8 cellular contexts compared by ENCODE assay signal in the genomic region with DNA sequence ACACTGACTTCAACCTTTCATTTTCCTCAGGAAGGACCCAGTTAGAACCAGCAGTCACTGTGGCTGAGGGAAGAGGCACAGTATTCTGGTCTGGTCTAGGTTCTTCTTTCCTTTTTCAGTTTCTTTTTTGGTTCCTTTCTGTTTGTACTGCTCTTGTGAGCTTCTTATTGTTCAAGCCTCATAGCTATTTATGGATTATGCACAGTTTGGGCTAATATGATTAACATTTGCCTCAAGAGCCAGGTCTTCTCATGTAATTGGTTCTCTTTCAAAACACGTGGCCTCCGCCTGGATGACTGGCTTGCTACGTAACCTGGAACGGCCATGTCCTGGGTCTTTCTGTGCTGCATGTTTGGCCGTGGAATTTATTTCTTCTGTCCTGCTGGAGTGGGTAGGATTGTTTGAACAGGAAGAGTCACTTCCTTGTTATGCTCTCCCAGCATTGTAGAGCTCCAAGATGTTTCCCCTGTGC. TPM values are rescaled to one million over a fixed set of nuclear protein-coding genes. Genes with fewer than 3 reads are reported as not detected.
DNase-seq lines count a peak whose midpoint lies in the region; ATAC-seq and TF ChIP-seq lines count a peak whose summit lies in the region.

No MANE protein-coding gene starts in this region.

- no peak overlapping the region for H3K4me2 ChIP-seq in neural progenitor cell

- H3K4me1 ChIP-seq in neural progenitor cell, result no peaks in the 10 kb centered on the region

- H3K9ac ChIP-seq in neural progenitor cell, result no peak overlapping the region

- H3K36me3 ChIP-seq in neural progenitor cell, result no peaks in the 10 kb centered on the region

- peak overlapping the region; percentile 32 for H2AFZ ChIP-seq in neural progenitor cell (replicated peaks)

- H3K27ac Mint-ChIP-seq in neural progenitor cell, result peak overlapping the region; percentile 72

- H4K20me1 ChIP-seq in neural progenitor cell (ENCODE audit: low read depth), result no peaks in the 10 kb centered on the region

- H3K9me3 ChIP-seq in neural progenitor cell (ENCODE audit: low read depth), result no peaks in the 10 kb centered on the region

- H3K27me3 ChIP-seq in neural progenitor cell, result no peaks in the 10 kb centered on the region

- H3K27me3 Mint-ChIP-seq in neural progenitor cell (ENCODE audit: insufficient read depth, low read depth), result peaks cover 2% of the 10 kb centered on the region

- H3K4me3 Mint-ChIP-seq in neural progenitor cell, result no peak overlapping the region

- ATAC-seq in GM21367 (IDR thresholded peaks at IDR 0.05; ENCODE audit: unreplicated experiment), result peak; percentile 98
- peak; percentile 96 for ATAC-seq in HG03571 (IDR thresholded peaks at IDR 0.05; ENCODE audit: unreplicated experiment)

- no peaks in the 10 kb centered on the region for H3K36me3 Mint-ChIP-seq in neural progenitor cell

- TF ChIP-seq CTCF in neural progenitor cell (IDR thresholded peaks at IDR 0.05), result no peak

- H3K79me2 ChIP-seq in neural progenitor cell (ENCODE audit: low read depth), result no peaks in the 10 kb centered on the region

- no peaks in the 10 kb centered on the region for H3K9me3 Mint-ChIP-seq in neural progenitor cell

- H3K4me1 Mint-ChIP-seq in neural progenitor cell, result peaks cover 8% of the 10 kb centered on the region

- H3F3A ChIP-seq in neural progenitor cell (ENCODE audit: low read depth), result no peaks in the 10 kb centered on the region

- H3K4me3 ChIP-seq in neural progenitor cell, result no peak overlapping the region

- no peak overlapping the region for H3K27ac ChIP-seq in neural progenitor cell

- DNase-seq in DMS53 treated with DMSO at 0.1 percent for 48 hours (lab: John Stamatoyannopoulos, UW; ENCODE audit: unreplicated experiment) (peak; percentile 17), dermis microvascular lymphatic vessel endothelial cell (ENCODE audit: low read depth in 2 of 2) (peak; percentile 72 to 98), neural progenitor cell (ENCODE audit: low spot score) (no peak), NCI-H1694 treated with DMSO at 0.1 percent for 48 hours (lab: John Stamatoyannopoulos, UW) (no peak)
- DNase-seq in activated CD4-positive, alpha-beta T cell treated with anti-CD3 and anti-CD28 coated beads for 1 hour, result no peak
- DNase-seq in activated CD4-positive, alpha-beta T cell treated with anti-CD3 and anti-CD28 coated beads, Interleukin-2, amount 50 U/mL, for 48 hours, result no peak

RNA-seq across cellular contexts. Expression of gene RBMS3, which starts 43.3 kb away (rescaled TPM):
- 23.1 and 24.6 TPM in 2 replicates for total RNA-seq in dermis microvascular lymphatic vessel endothelial cell
- 0.47 and 0.65 TPM in 2 replicates for total RNA-seq in neural progenitor cell (ENCODE audit: low replicate concordance)

Comparison
In these comparisons a context has a peak if more than half of its experiments do, and no peak if none do; other contexts are left out.
1. DNase-seq: peak in DMS53 treated with DMSO at 0.1 percent for 48 hours (single experiment) and dermis microvascular lymphatic vessel endothelial cell (2 of 2); none in neural progenitor cell (single experiment), NCI-H1694 treated with DMSO at 0.1 percent for 48 hours (single experiment), activated CD4-positive, alpha-beta T cell treated with anti-CD3 and anti-CD28 coated beads for 1 hour (single experiment) and activated CD4-positive, alpha-beta T cell treated with anti-CD3 and anti-CD28 coated beads, Interleukin-2, amount 50 U/mL, for 48 hours (0 of 2).
2. RNA of gene RBMS3, which starts 43.3 kb away (total RNA-seq): 23.1 to 24.6 TPM in dermis microvascular lymphatic vessel endothelial cell; 0.47 to 0.65 TPM in neural progenitor cell; every median in the first group is over 10 times any median in the second.